ENCODE assay signal across 1 cellular context in genomic region chr2:181124499-181124898, GRCh38.
TF ChIP-seq lines count a peak whose summit lies in the region.

No MANE protein-coding gene starts in this region.

TF ChIP-seq in IMR-90, 13 proteins besides CTCF, POLR2A, EP300 and RAD21:
- TF ChIP-seq SMC3 (IDR thresholded peaks at IDR 0.05; ENCODE audit: low read depth, low read length) (no peak), MAZ (IDR thresholded peaks at IDR 0.05; ENCODE audit: borderline replicate concordance, low read depth, low read length) (no peak), ELK1 (IDR thresholded peaks at IDR 0.05; ENCODE audit: borderline replicate concordance, low read depth, low read length) (no peak), USF2 (IDR thresholded peaks at IDR 0.05; ENCODE audit: low read depth, low read length) (no peak), MXI1 (IDR thresholded peaks at IDR 0.05; ENCODE audit: borderline replicate concordance, low read depth, low read length) (no peak), NFE2L2 (IDR thresholded peaks at IDR 0.05; ENCODE audit: low read depth, low read length) (no peak), BHLHE40 (IDR thresholded peaks at IDR 0.05; ENCODE audit: low read depth, low read length) (no peak), CEBPB (IDR thresholded peaks at IDR 0.05; ENCODE audit: low read depth, low read length) (no peak), MAFK (IDR thresholded peaks at IDR 0.05; ENCODE audit: low read depth, low read length) (no peak), RFX5 (IDR thresholded peaks at IDR 0.05; ENCODE audit: low read depth, low read length) (no peak), RCOR1 (IDR thresholded peaks at IDR 0.05; ENCODE audit: insufficient replicate concordance, low read length) (no peak), FOS (IDR thresholded peaks at IDR 0.05; ENCODE audit: low read depth, low read length) (no peak), CHD1 (IDR thresholded peaks at IDR 0.05; ENCODE audit: low read depth, low read length) (no peak)
